5 cellular contexts compared by ENCODE assay signal in genomic region chr2:190591972-190592371, GRCh38.
"Had no signal": no experiment of that assay in that cellular context is flagged by ENCODE, and none has a peak within 500 bp of the region (broad histone marks: within the 10 kb centered on the region; RNA-seq: fewer than 3 reads in every experiment).

No MANE protein-coding gene starts in this region.

- DNase-seq: H9, HCEC 1CT, IMR-90 had no signal

- ATAC-seq: GM23338, K562 had no signal

- H3K4me3 ChIP-seq: GM23338, K562 had no signal
